10 cellular contexts compared by ENCODE assay signal in the genomic region with DNA sequence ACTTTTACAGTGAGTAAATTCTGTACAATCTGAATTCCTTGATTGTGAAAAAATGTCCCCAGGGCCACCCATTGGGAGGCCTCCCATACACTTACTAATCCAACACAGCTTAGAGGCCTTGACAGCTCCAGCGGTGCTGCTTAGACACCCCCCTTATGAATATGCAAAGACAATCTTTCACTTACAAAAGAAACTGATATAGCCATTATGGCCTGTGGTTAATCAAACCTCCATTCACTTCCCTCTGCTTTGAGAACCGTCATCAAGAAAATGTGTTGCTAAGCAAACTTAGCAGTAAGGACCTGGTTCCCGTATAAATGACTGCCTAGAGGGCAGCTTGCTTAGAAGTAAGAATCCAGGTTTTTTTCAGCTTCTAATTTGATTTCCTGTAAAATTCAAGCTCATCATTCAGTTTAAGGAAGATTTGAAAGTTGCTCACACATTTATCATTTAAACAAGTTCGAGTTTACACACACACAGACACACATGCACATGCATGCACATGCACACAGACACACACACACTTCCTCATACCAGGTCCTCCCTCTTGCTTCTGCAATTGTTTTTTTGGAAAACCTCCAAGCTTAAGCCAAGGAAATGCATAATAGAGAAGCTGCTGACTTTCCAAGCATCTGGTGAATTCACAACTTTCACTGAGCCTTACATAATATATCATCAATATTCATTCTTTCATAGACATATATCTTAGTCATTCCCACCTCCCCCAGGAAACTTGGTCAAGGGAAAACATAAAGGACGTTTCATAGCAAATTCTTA.
DNase-seq lines count a peak whose midpoint lies in the region; ATAC-seq and TF ChIP-seq lines count a peak whose summit lies in the region.
"Had no signal": no experiment of that assay in that cellular context is flagged by ENCODE, and none has a peak within 500 bp of the region (broad histone marks: within the 10 kb centered on the region; RNA-seq: fewer than 3 reads in every experiment).

No MANE protein-coding gene starts in this region.

- DNase-seq in Right ventricle myocardium inferior (ENCODE audit: missing footprints) = no peak
- no peak for DNase-seq in cardiac septum (ENCODE audit: low spot score)
- peak; percentile 26 for DNase-seq in iris pigment epithelial cell (ENCODE audit: low read depth)
- no peak for DNase-seq in type B pancreatic cell (ENCODE audit: extremely low spot score, unreplicated experiment)
- DNase-seq in effector memory CD8-positive, alpha-beta T cell = no peak
- no peak for DNase-seq in activated CD4-positive, alpha-beta T cell treated with anti-CD3 and anti-CD28 coated beads, Interleukin-2, amount 10 ng/mL, durations not matched to agents 24 days and 14 days
- DNase-seq: erythroblast had no signal

- H3K4me3 Mint-ChIP-seq in brain (peak overlapping the region; percentile 42 to 73 (median 58)), type B pancreatic cell (peak overlapping the region; percentile 42)
- no peak overlapping the region for H3K4me3 Mint-ChIP-seq in effector memory CD8-positive, alpha-beta T cell
- H3K4me3 Mint-ChIP-seq in stimulated activated memory B cell treated with anti-CD40 and anti-IgM and Interleukin-4, amounts not matched to agents 10 μg/mL and 1 μg/mL and 100 μg/mL, for 72 hours = no peak overlapping the region
- no peak overlapping the region for H3K4me3 Mint-ChIP-seq in activated CD4-positive, alpha-beta T cell treated with anti-CD3 and anti-CD28 coated beads, Interleukin-2, amount 10 ng/mL, durations not matched to agents 24 days and 14 days
- H3K4me3 Mint-ChIP-seq: T-helper 2 cell treated with Interferon-gamma antibody and Interleukin-4, amounts not matched to agents 5 μg/mL and 100 μg/mL, for 36 hours had no signal

- intact Hi-C loops in Right ventricle myocardium inferior (cut with DNase I) (no loop called here), cardiac septum (cut with DNase I) (no loop called here)
- intact Hi-C loops in activated CD4-positive, alpha-beta T cell treated with anti-CD3 and anti-CD28 coated beads, Interleukin-2, amount 10 ng/mL, durations not matched to agents 24 days and 14 days (cut with micrococcal nuclease) = no loop called here

- TF ChIP-seq CTCF in brain (conservative IDR thresholded peaks at IDR 0.05) (no peak), type B pancreatic cell (conservative IDR thresholded peaks at IDR 0.05) (no peak)

- H3K27ac Mint-ChIP-seq in brain = peak overlapping the region; percentile 76 to 94 (median 89)
- H3K27ac Mint-ChIP-seq in type B pancreatic cell = peak overlapping the region; percentile 44
- H3K27ac Mint-ChIP-seq in effector memory CD8-positive, alpha-beta T cell = no peak overlapping the region
- no peak overlapping the region for H3K27ac Mint-ChIP-seq in stimulated activated memory B cell treated with anti-CD40 and anti-IgM and Interleukin-4, amounts not matched to agents 10 μg/mL and 1 μg/mL and 100 μg/mL, for 72 hours
- no peak overlapping the region for H3K27ac Mint-ChIP-seq in activated CD4-positive, alpha-beta T cell treated with anti-CD3 and anti-CD28 coated beads, Interleukin-2, amount 10 ng/mL, durations not matched to agents 24 days and 14 days
- H3K27ac Mint-ChIP-seq: T-helper 2 cell treated with Interferon-gamma antibody and Interleukin-4, amounts not matched to agents 5 μg/mL and 100 μg/mL, for 36 hours had no signal

- H3K36me3 Mint-ChIP-seq in brain (peaks cover 14% of the 10 kb centered on the region), type B pancreatic cell (no peaks in the 10 kb centered on the region)
- no peaks in the 10 kb centered on the region for H3K36me3 Mint-ChIP-seq in effector memory CD8-positive, alpha-beta T cell (ENCODE audit: insufficient read depth)
- H3K36me3 Mint-ChIP-seq in stimulated activated memory B cell treated with anti-CD40 and anti-IgM and Interleukin-4, amounts not matched to agents 10 μg/mL and 1 μg/mL and 100 μg/mL, for 72 hours = no peaks in the 10 kb centered on the region
- no peaks in the 10 kb centered on the region for H3K36me3 Mint-ChIP-seq in activated CD4-positive, alpha-beta T cell treated with anti-CD3 and anti-CD28 coated beads, Interleukin-2, amount 10 ng/mL, durations not matched to agents 24 days and 14 days (ENCODE audit: low read depth)

- peaks cover 5% of the 10 kb centered on the region for H3K27me3 Mint-ChIP-seq in brain
- H3K27me3 Mint-ChIP-seq in type B pancreatic cell = no peaks in the 10 kb centered on the region
- no peaks in the 10 kb centered on the region for H3K27me3 Mint-ChIP-seq in effector memory CD8-positive, alpha-beta T cell
- H3K27me3 Mint-ChIP-seq in stimulated activated memory B cell treated with anti-CD40 and anti-IgM and Interleukin-4, amounts not matched to agents 10 μg/mL and 1 μg/mL and 100 μg/mL, for 72 hours = no peaks in the 10 kb centered on the region
- no peaks in the 10 kb centered on the region for H3K27me3 Mint-ChIP-seq in activated CD4-positive, alpha-beta T cell treated with anti-CD3 and anti-CD28 coated beads, Interleukin-2, amount 10 ng/mL, durations not matched to agents 24 days and 14 days

- H3K4me1 Mint-ChIP-seq in brain (peaks cover 27% of the 10 kb centered on the region), type B pancreatic cell (ENCODE audit: unreplicated experiment) (peaks cover 23% of the 10 kb centered on the region)
- no peaks in the 10 kb centered on the region for H3K4me1 Mint-ChIP-seq in effector memory CD8-positive, alpha-beta T cell (ENCODE audit: low read depth in 2 of 2)
- no peaks in the 10 kb centered on the region for H3K4me1 Mint-ChIP-seq in stimulated activated memory B cell treated with anti-CD40 and anti-IgM and Interleukin-4, amounts not matched to agents 10 μg/mL and 1 μg/mL and 100 μg/mL, for 72 hours
- H3K4me1 Mint-ChIP-seq in activated CD4-positive, alpha-beta T cell treated with anti-CD3 and anti-CD28 coated beads, Interleukin-2, amount 10 ng/mL, durations not matched to agents 24 days and 14 days = no peaks in the 10 kb centered on the region

- peak; percentile 64 for ATAC-seq in Right ventricle myocardium inferior
- ATAC-seq in effector memory CD8-positive, alpha-beta T cell (replicated peaks) = no peak
- no peak for ATAC-seq in stimulated activated memory B cell treated with anti-CD40 and anti-IgM and Interleukin-4, amounts not matched to agents 10 μg/mL and 1 μg/mL and 100 μg/mL, for 72 hours

- H3K9me3 Mint-ChIP-seq in brain (peaks cover 13 to 19% (median 16%) of the 10 kb centered on the region in 5 experiments), type B pancreatic cell (peaks cover 19% of the 10 kb centered on the region)
- no peaks in the 10 kb centered on the region for H3K9me3 Mint-ChIP-seq in effector memory CD8-positive, alpha-beta T cell
- no peaks in the 10 kb centered on the region for H3K9me3 Mint-ChIP-seq in stimulated activated memory B cell treated with anti-CD40 and anti-IgM and Interleukin-4, amounts not matched to agents 10 μg/mL and 1 μg/mL and 100 μg/mL, for 72 hours
- no peaks in the 10 kb centered on the region for H3K9me3 Mint-ChIP-seq in activated CD4-positive, alpha-beta T cell treated with anti-CD3 and anti-CD28 coated beads, Interleukin-2, amount 10 ng/mL, durations not matched to agents 24 days and 14 days
- H3K9me3 Mint-ChIP-seq: T-helper 2 cell treated with Interferon-gamma antibody and Interleukin-4, amounts not matched to agents 5 μg/mL and 100 μg/mL, for 36 hours had no signal

Comparison
In these comparisons a context has a peak if more than half of its experiments do, and no peak if none do; other contexts are left out.
1. H3K27ac Mint-ChIP-seq: peak in brain (5 of 5) and type B pancreatic cell (single experiment); none in effector memory CD8-positive, alpha-beta T cell (0 of 2), stimulated activated memory B cell treated with anti-CD40 and anti-IgM and Interleukin-4, amounts not matched to agents 10 μg/mL and 1 μg/mL and 100 μg/mL, for 72 hours (single experiment) and activated CD4-positive, alpha-beta T cell treated with anti-CD3 and anti-CD28 coated beads, Interleukin-2, amount 10 ng/mL, durations not matched to agents 24 days and 14 days (single experiment).
2. H3K4me3 Mint-ChIP-seq: peak in brain (5 of 5) and type B pancreatic cell (single experiment); none in effector memory CD8-positive, alpha-beta T cell (0 of 2), stimulated activated memory B cell treated with anti-CD40 and anti-IgM and Interleukin-4, amounts not matched to agents 10 μg/mL and 1 μg/mL and 100 μg/mL, for 72 hours (single experiment) and activated CD4-positive, alpha-beta T cell treated with anti-CD3 and anti-CD28 coated beads, Interleukin-2, amount 10 ng/mL, durations not matched to agents 24 days and 14 days (single experiment).